ENCODE assay signal across 1 cellular context in genomic region chr1:23539698-23540266, GRCh38.
TF ChIP-seq lines count a peak whose summit lies in the region.

No MANE protein-coding gene starts in this region.

TF ChIP-seq in GM23338, 12 proteins besides CTCF, POLR2A, EP300 and RAD21 (continued from another document):
- TF ChIP-seq, protein P1, sequence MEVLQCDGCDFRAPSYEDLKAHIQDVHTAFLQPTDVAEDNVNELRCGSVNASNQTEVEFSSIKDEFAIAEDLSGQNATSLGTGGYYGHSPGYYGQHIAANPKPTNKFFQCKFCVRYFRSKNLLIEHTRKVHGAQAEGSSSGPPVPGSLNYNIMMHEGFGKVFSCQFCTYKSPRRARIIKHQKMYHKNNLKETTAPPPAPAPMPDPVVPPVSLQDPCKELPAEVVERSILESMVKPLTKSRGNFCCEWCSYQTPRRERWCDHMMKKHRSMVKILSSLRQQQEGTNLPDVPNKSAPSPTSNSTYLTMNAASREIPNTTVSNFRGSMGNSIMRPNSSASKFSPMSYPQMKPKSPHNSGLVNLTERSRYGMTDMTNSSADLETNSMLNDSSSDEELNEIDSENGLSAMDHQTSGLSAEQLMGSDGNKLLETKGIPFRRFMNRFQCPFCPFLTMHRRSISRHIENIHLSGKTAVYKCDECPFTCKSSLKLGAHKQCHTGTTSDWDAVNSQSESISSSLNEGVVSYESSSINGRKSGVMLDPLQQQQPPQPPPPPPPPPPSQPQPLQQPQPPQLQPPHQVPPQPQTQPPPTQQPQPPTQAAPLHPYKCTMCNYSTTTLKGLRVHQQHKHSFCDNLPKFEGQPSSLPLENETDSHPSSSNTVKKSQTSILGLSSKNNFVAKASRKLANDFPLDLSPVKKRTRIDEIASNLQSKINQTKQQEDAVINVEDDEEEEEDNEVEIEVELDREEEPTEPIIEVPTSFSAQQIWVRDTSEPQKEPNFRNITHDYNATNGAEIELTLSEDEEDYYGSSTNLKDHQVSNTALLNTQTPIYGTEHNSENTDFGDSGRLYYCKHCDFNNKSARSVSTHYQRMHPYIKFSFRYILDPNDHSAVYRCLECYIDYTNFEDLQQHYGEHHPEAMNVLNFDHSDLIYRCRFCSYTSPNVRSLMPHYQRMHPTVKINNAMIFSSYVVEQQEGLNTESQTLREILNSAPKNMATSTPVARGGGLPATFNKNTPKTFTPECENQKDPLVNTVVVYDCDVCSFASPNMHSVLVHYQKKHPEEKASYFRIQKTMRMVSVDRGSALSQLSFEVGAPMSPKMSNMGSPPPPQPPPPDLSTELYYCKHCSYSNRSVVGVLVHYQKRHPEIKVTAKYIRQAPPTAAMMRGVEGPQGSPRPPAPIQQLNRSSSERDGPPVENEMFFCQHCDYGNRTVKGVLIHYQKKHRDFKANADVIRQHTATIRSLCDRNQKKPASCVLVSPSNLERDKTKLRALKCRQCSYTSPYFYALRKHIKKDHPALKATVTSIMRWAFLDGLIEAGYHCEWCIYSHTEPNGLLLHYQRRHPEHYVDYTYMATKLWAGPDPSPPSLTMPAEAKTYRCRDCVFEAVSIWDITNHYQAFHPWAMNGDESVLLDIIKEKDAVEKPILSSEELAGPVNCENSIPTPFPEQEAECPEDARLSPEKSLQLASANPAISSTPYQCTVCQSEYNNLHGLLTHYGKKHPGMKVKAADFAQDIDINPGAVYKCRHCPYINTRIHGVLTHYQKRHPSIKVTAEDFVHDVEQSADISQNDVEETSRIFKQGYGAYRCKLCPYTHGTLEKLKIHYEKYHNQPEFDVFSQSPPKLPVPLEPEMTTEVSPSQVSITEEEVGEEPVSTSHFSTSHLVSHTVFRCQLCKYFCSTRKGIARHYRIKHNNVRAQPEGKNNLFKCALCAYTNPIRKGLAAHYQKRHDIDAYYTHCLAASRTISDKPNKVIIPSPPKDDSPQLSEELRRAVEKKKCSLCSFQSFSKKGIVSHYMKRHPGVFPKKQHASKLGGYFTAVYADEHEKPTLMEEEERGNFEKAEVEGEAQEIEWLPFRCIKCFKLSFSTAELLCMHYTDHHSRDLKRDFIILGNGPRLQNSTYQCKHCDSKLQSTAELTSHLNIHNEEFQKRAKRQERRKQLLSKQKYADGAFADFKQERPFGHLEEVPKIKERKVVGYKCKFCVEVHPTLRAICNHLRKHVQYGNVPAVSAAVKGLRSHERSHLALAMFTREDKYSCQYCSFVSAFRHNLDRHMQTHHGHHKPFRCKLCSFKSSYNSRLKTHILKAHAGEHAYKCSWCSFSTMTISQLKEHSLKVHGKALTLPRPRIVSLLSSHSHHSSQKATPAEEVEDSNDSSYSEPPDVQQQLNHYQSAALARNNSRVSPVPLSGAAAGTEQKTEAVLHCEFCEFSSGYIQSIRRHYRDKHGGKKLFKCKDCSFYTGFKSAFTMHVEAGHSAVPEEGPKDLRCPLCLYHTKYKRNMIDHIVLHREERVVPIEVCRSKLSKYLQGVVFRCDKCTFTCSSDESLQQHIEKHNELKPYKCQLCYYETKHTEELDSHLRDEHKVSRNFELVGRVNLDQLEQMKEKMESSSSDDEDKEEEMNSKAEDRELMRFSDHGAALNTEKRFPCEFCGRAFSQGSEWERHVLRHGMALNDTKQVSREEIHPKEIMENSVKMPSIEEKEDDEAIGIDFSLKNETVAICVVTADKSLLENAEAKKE (CRISPR knock-in tag; IDR thresholded peaks at IDR 0.05) = peak; percentile 83; the same call in 1 of the 2 replicates
- no peak for TF ChIP-seq STAT1 (IDR thresholded peaks at IDR 0.05; ENCODE audit: unreplicated experiment)
